16 cellular contexts compared by ENCODE assay signal in the genomic region with DNA sequence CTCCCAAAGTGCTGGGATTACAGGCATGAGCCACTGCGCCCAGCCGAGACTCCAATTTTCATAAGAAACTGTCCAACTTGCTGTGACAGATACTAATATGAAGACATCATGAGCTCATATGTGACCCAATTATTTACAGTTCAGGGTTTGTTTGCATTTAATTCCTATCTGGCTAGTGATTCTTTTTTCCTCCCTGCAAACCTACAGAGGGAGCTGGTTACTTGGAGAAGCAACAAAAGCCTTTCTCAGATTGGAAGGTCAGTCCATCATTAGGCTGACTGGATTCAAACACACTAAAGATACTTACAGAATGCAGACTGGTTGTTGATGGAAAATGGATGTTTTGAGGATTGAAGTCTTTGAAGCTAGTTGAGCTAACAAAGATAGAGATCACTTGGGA.
DNase-seq lines count a peak whose midpoint lies in the region; ATAC-seq and TF ChIP-seq lines count a peak whose summit lies in the region.
"Had no signal": no experiment of that assay in that cellular context is flagged by ENCODE, and none has a peak within 500 bp of the region (broad histone marks: within the 10 kb centered on the region; RNA-seq: fewer than 3 reads in every experiment).

No MANE protein-coding gene starts in this region.

- TF ChIP-seq POLR2A in Peyer's patch (IDR thresholded peaks at IDR 0.05): no peak

- in situ Hi-C loops in brain microvascular endothelial cell (cut with HindIII; ENCODE audit: low pct_ligation_motif_present, low sequenced_read_pairs): no loop called here

- H3K18ac ChIP-seq in mesendoderm (ENCODE audit: low read length): no peak overlapping the region

- no peak overlapping the region for H2BK120ac ChIP-seq in mesendoderm (ENCODE audit: low read depth, low read length)

- H2BK15ac ChIP-seq in mesendoderm (replicated peaks; ENCODE audit: low read depth): no peak overlapping the region

- no peak overlapping the region for H3K56ac ChIP-seq in mesendoderm (ENCODE audit: low read length)

- no peaks in the 10 kb centered on the region for H3K36me3 ChIP-seq in brain microvascular endothelial cell (replicated peaks)
- H3K36me3 ChIP-seq in mesendoderm (ENCODE audit: control insufficient read depth, insufficient read depth, low read length): no peaks in the 10 kb centered on the region
- H3K36me3 ChIP-seq in tibial artery: no peaks in the 10 kb centered on the region
- H3K36me3 ChIP-seq in Peyer's patch: no peaks in the 10 kb centered on the region

- H3K79me1 ChIP-seq in mesendoderm (ENCODE audit: low read length): no peaks in the 10 kb centered on the region

- DNase-seq in SIG-M5 treated with dmso at 0.1 percent for 504 hours (lab: John Stamatoyannopoulos, UW; ENCODE audit: unreplicated experiment) (peak; percentile 30), SIG-M5 (lab: John Stamatoyannopoulos, UW) (no peak), brain microvascular endothelial cell (no peak), mesendoderm (peak; percentile 14), tibial artery (no peak), Peyer's patch (no peak)
- DNase-seq: activated CD8-positive, alpha-beta memory T cell treated with anti-CD3 and anti-CD28 coated beads, Interleukin-2, amount 50 U/mL, for 4 hours; GOT3; mammary epithelial cell; NCI-H1930; NCI-H526; PC-9; stimulated activated CD4-positive, alpha-beta T cell treated with anti-CD3 and anti-CD28 coated beads, Interleukin-2, amount 100 ng/mL, for 48 hours had no signal

- no peak for ATAC-seq in HG03565 (IDR thresholded peaks at IDR 0.05; ENCODE audit: unreplicated experiment)

- TF ChIP-seq CTCF in LNCAP (IDR thresholded peaks at IDR 0.05) (peak; percentile 60), brain microvascular endothelial cell (IDR thresholded peaks at IDR 0.05; ENCODE audit: low read depth, low read length, missing control alignments) (peak; percentile 8), tibial artery (IDR thresholded peaks at IDR 0.05) (no peak), Peyer's patch (IDR thresholded peaks at IDR 0.05) (peak in 1 of 6 experiments; percentile 14)

- H3K27me3 ChIP-seq in brain microvascular endothelial cell (replicated peaks): no peaks in the 10 kb centered on the region
- no peaks in the 10 kb centered on the region for H3K27me3 ChIP-seq in mesendoderm (ENCODE audit: insufficient read depth, low read length, poor library complexity)
- no peaks in the 10 kb centered on the region for H3K27me3 ChIP-seq in tibial artery
- H3K27me3 ChIP-seq in Peyer's patch: no peaks in the 10 kb centered on the region

- H3K79me2 ChIP-seq in mesendoderm (ENCODE audit: control insufficient read depth, insufficient read depth, low read length): no peaks in the 10 kb centered on the region

- intact Hi-C loops in tibial artery (cut with DNase I; ENCODE audit: low total_unique reads): no loop called here

- H3K23ac ChIP-seq in mesendoderm (ENCODE audit: low read length): no peak overlapping the region

- H3K27ac ChIP-seq in brain microvascular endothelial cell (no peak overlapping the region), mesendoderm (ENCODE audit: low read depth, low read length) (no peak overlapping the region), tibial artery (no peak overlapping the region), Peyer's patch (peak overlapping the region in 1 of 4 donors; percentile 66)
- H3K27ac ChIP-seq: 22Rv1, PC-9 had no signal

- no peak overlapping the region for H3K9ac ChIP-seq in mesendoderm (ENCODE audit: low read length)

- H3K4me2 ChIP-seq in mesendoderm (ENCODE audit: low read length): no peak overlapping the region
- H3K4me2 ChIP-seq: PC-9 had no signal

- H3K4me1 ChIP-seq in mesendoderm (ENCODE audit: control insufficient read depth, low read depth, low read length): no peaks in the 10 kb centered on the region
- peaks cover 0 to 40% (median 0%) of the 10 kb centered on the region in 4 donors for H3K4me1 ChIP-seq in tibial artery
- H3K4me1 ChIP-seq in Peyer's patch: peaks cover 0 to 34% (median 4%) of the 10 kb centered on the region in 4 donors

- H3K4me3 ChIP-seq in brain microvascular endothelial cell (ENCODE audit: low read depth, low read length) (no peak overlapping the region), mesendoderm (ENCODE audit: low read length) (no peak overlapping the region), tibial artery (no peak overlapping the region), Peyer's patch (no peak overlapping the region)
- H3K4me3 ChIP-seq: PC-9 had no signal

- H4K8ac ChIP-seq in mesendoderm (ENCODE audit: low read depth, low read length): no peak overlapping the region

- no peak overlapping the region for H2AK5ac ChIP-seq in mesendoderm (ENCODE audit: low read length)

- no peak overlapping the region for H4K5ac ChIP-seq in mesendoderm (ENCODE audit: low read length)

- no peaks in the 10 kb centered on the region for H3K9me3 ChIP-seq in tibial artery
- H3K9me3 ChIP-seq in Peyer's patch: no peaks in the 10 kb centered on the region

- no CpG with 5 or more reads among the region's 2 CpGs for WGBS in mesendoderm (ENCODE audit: extremely low coverage, insufficient coverage, low lambda C conversion rate)

- no peak overlapping the region for H3K4ac ChIP-seq in mesendoderm (ENCODE audit: low read depth, low read length)

- H2BK5ac ChIP-seq in mesendoderm (ENCODE audit: low read length): no peak overlapping the region

Comparison
In these comparisons a context has a peak if more than half of its experiments do, and no peak if none do; other contexts are left out.
1. DNase-seq: peak in SIG-M5 treated with dmso at 0.1 percent for 504 hours (single experiment) and mesendoderm (single experiment); none in SIG-M5 (single experiment), brain microvascular endothelial cell (single experiment), tibial artery (0 of 2) and Peyer's patch (0 of 3).
2. CTCF ChIP-seq: peak in LNCAP (single experiment) and brain microvascular endothelial cell (single experiment); none in tibial artery (0 of 2).